ENCODE assay signal across 22 cellular contexts in the genomic region with DNA sequence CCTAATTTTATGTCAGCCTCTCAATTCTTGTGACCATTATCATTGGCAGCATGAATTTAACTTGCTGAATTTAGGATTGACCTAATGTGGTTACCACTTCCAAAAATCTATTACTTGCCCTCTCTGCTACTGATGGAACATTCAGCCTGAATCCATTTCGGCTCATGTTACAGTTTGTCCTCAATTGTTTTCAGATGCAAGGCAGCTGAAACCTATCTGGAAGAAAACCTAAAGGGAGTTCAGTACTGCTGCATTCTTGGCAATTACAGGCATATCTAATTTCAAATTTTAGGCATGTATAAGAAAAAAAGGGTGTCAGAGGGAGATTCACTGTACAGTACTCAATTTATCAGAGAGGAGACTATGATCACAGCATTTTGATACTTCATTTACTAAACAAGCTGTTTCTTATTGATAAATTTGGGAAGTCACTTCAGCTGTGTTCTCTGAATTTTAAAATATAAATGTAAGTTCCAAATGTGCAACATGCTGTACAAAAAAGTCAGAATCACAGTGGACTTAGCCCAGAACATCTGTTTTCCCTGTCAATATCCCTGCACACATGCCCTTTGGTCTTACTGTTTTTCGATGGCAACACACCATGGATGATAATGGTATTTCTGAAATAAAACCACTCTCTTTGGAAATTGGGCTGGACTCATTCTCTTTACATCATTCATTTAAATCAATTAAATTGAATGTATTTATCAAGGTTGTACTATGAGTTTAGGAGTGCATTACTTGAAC.
A peak's percentile ranks its signal among the peaks of the same experiment; 100 is the strongest.
DNase-seq lines count a peak whose midpoint lies in the region; FAIRE-seq and TF ChIP-seq lines count a peak whose summit lies in the region.
"Had no signal": no experiment of that assay in that cellular context is flagged by ENCODE, and none has a peak within 500 bp of the region (broad histone marks: within the 10 kb centered on the region; RNA-seq: fewer than 3 reads in every experiment).

No MANE protein-coding gene starts in this region.

- no peak overlapping the region for H2BK20ac ChIP-seq in H1 (ENCODE audit: low read length)

- TF ChIP-seq RAD21 in H1 (IDR thresholded peaks at IDR 0.05 in 1 of 2, conservative IDR thresholded peaks at IDR 0.05 in 1 of 2; ENCODE audit: low read depth in 2 of 2, low read length in 2 of 2): no peak

- H4K5ac ChIP-seq in H1 (ENCODE audit: insufficient read length, low read depth, low read length): no peak overlapping the region

- CTCF ChIA-PET in H1 (lab: Charles Lee; ENCODE audit: partially characterized antibody): no interaction called here

- H3K27ac ChIP-seq in H1 (ENCODE audit: low read depth, low read length): no peak overlapping the region
- H3K27ac ChIP-seq: gastrocnemius medialis, KMS-11, thoracic aorta had no signal

- H3K23me2 ChIP-seq in H1 (ENCODE audit: low read depth, low read length): no peaks in the 10 kb centered on the region

- H4K20me1 ChIP-seq in H1 (replicated peaks in 1 of 2; ENCODE audit: control insufficient read depth in 1 of 2, insufficient read depth in 2 of 2, low read length in 2 of 2): no peaks in the 10 kb centered on the region

- no peak overlapping the region for H3K9ac ChIP-seq in H1 (replicated peaks in 1 of 4; ENCODE audit: extremely low read depth in 1 of 4, low read depth in 3 of 4, low read length in 3 of 4)
- H3K9ac ChIP-seq: KMS-11 had no signal

- DNase-seq in GM03348 (ENCODE audit: low spot score): peak; percentile 9
- DNase-seq in NCI-H128 (lab: John Stamatoyannopoulos, UW; ENCODE audit: unreplicated experiment): peak; percentile 6
- no peak for DNase-seq in H1 (ENCODE audit: low read depth in 1 of 2, low spot score in 2 of 2)
- peak; percentile 59 for DNase-seq in left kidney (ENCODE audit: low read depth, low spot score)
- no peak for DNase-seq in COLO829 (ENCODE audit: low spot score)
- DNase-seq in NCI-H1048 (lab: John Stamatoyannopoulos, UW): no peak
- no peak for DNase-seq in cerebellar cortex (ENCODE audit: low spot score)
- DNase-seq in glomerular visceral epithelial cell (ENCODE audit: extremely low spot score): no peak
- DNase-seq: activated CD4-positive, alpha-beta T cell treated with anti-CD3 and anti-CD28 coated beads, Interleukin-2, amount 10 ng/mL, durations not matched to agents 24 days and 14 days; activated CD8-positive, alpha-beta memory T cell treated with anti-CD3 and anti-CD28 coated beads, Interleukin-2, amount 50 U/mL, for 4 hours; activated naive CD8-positive, alpha-beta T cell treated with anti-CD3 and anti-CD28 coated beads, Interleukin-2, amount 50 U/mL, for 24 hours; cortex of kidney; gastrocnemius medialis; left cardiac atrium; midbrain; NCI-H187 treated with DMSO at 0.1 percent for 48 hours; NCI-H524 treated with DMSO at 0.1 percent for 48 hours; nephron progenitor cell; posterior cingulate gyrus; SHP77 treated with DMSO at 0.1 percent for 48 hours had no signal

- H2BK15ac ChIP-seq in H1 (ENCODE audit: low read length): no peak overlapping the region

- H3K4me2 ChIP-seq in H1 (ENCODE audit: insufficient read depth in 1 of 2, low read depth in 2 of 2, low read length in 2 of 2): no peak overlapping the region
- H3K4me2 ChIP-seq: KMS-11 had no signal

- peaks cover 0 to 4% (median 2%) of the 10 kb centered on the region in 4 experiments; a peak in 2 of 7 replicates for H3K4me1 ChIP-seq in H1 (replicated peaks in 1 of 4; ENCODE audit: control insufficient read depth in 3 of 4, insufficient read depth in 4 of 4, low read length in 3 of 4)
- H3K4me1 ChIP-seq: gastrocnemius medialis had no signal

- WGBS in H1 (ENCODE audit: extremely low coverage in 1 of 2, insufficient coverage in 1 of 2, insufficient read length in 1 of 2, insufficient replicate concordance in 2 of 2, low coverage in 1 of 2, low lambda C conversion rate in 2 of 2, missing lambda C conversion rate in 1 of 2), 2 experiments: 94% methylated on average over 2 of the region's 2 CpGs; no CpG with 5 or more reads in 1 of the 2 experiments

- POLR2A ChIA-PET in H1 (lab: Charles Lee; ENCODE audit: partially characterized antibody): no interaction called here

- no peak overlapping the region for H3K4ac ChIP-seq in H1 (replicated peaks; ENCODE audit: insufficient read length, low read depth, low read length)

- no peak for TF ChIP-seq CTCF in H1 (IDR thresholded peaks at IDR 0.05; ENCODE audit: control extremely low read depth in 1 of 3, insufficient read depth in 1 of 3, low read depth in 1 of 3, low read length in 3 of 3)

- H3K9me3 ChIP-seq in H1 (ENCODE audit: insufficient read depth in 2 of 2, low read depth in 1 of 2, low read length in 1 of 2): no peaks in the 10 kb centered on the region
- H3K9me3 ChIP-seq: gastrocnemius medialis, thoracic aorta had no signal

- peak overlapping the region; percentile 33; the same call in 1 of the 2 replicates for H2AFZ ChIP-seq in H1 (ENCODE audit: low read length)

- no peak overlapping the region for H3K18ac ChIP-seq in H1 (ENCODE audit: extremely low read depth, low read length)

- no peak overlapping the region for H3K4me3 ChIP-seq in H1 (ENCODE audit: extremely low read depth in 1 of 4, insufficient read depth in 2 of 4, low read depth in 3 of 4, low read length in 4 of 4)
- H3K4me3 ChIP-seq: gastrocnemius medialis, thoracic aorta had no signal

- H2BK120ac ChIP-seq in H1 (replicated peaks; ENCODE audit: low read depth, low read length): no peak overlapping the region

- H3K23ac ChIP-seq in H1 (ENCODE audit: insufficient read length): no peak overlapping the region

- H3K79me2 ChIP-seq in H1 (ENCODE audit: control insufficient read depth in 1 of 2, insufficient read depth in 2 of 2, low read length in 2 of 2): no peaks in the 10 kb centered on the region

- no peak overlapping the region for H2BK5ac ChIP-seq in H1 (ENCODE audit: low read depth, low read length)

- no peak for FAIRE-seq in H1 (lab: Jason Lieb, UNC)

- no peak overlapping the region for H3K14ac ChIP-seq in H1 (ENCODE audit: insufficient read length)

- H3K27me3 ChIP-seq in H1 (replicated peaks in 1 of 4; ENCODE audit: control insufficient read depth in 3 of 4, extremely low read depth in 1 of 4, insufficient read depth in 3 of 4, low read length in 3 of 4): no peaks in the 10 kb centered on the region
- H3K27me3 ChIP-seq: gastrocnemius medialis had no signal

- no peak overlapping the region for H4K8ac ChIP-seq in H1 (ENCODE audit: extremely low read depth, insufficient read depth, low read length)

- no peak overlapping the region for H2BK12ac ChIP-seq in H1 (ENCODE audit: low read depth, low read length)

- H4K91ac ChIP-seq in H1 (replicated peaks; ENCODE audit: insufficient read length, low read length): no peak overlapping the region

- no peak overlapping the region for H2AK5ac ChIP-seq in H1 (ENCODE audit: low read depth, low read length)

- TF ChIP-seq POLR2A in H1 (IDR thresholded peaks at IDR 0.05; ENCODE audit: control extremely low read depth in 1 of 2, low read depth in 2 of 2, low read length in 2 of 2): no peak

- H3K56ac ChIP-seq in H1 (replicated peaks; ENCODE audit: insufficient read length, low read depth, low read length): no peak overlapping the region

- no peak for TF ChIP-seq EP300 in H1 (IDR thresholded peaks at IDR 0.05; ENCODE audit: borderline replicate concordance in 1 of 2, low read depth in 2 of 2, low read length in 2 of 2)

- no peaks in the 10 kb centered on the region for H3K79me1 ChIP-seq in H1 (ENCODE audit: low read depth, low read length)

- no peaks in the 10 kb centered on the region for H3K36me3 ChIP-seq in H1 (ENCODE audit: control insufficient read depth in 2 of 4, insufficient read depth in 4 of 4, low read length in 3 of 4)
- H3K36me3 ChIP-seq: gastrocnemius medialis, thoracic aorta had no signal

TF ChIP-seq in H1, 55 proteins besides CTCF, POLR2A, EP300 and RAD21:
- no peak for TF ChIP-seq NANOG (IDR thresholded peaks at IDR 0.05; ENCODE audit: insufficient read depth, low read depth, low read length, poor library complexity, severe bottlenecking)
- no peak for TF ChIP-seq SP2 (IDR thresholded peaks at IDR 0.05; ENCODE audit: low read length)
- no peak for TF ChIP-seq PHF8 (conservative IDR thresholded peaks at IDR 0.05; ENCODE audit: low read depth, low read length)
- TF ChIP-seq KDM1A (IDR thresholded peaks at IDR 0.05; ENCODE audit: borderline replicate concordance, low read length): no peak
- TF ChIP-seq SIX5 (IDR thresholded peaks at IDR 0.05; ENCODE audit: low read depth, low read length): no peak
- TF ChIP-seq HDAC2 (IDR thresholded peaks at IDR 0.05; ENCODE audit: borderline replicate concordance in 1 of 2, low read depth in 2 of 2, low read length in 2 of 2): no peak
- TF ChIP-seq TCF12 (IDR thresholded peaks at IDR 0.05; ENCODE audit: low read depth, low read length): no peak
- TF ChIP-seq TBP (IDR thresholded peaks at IDR 0.05; ENCODE audit: low read depth, low read length): no peak
TF ChIP-seq in H1: peak in this region for 0.

Comparison
In these comparisons a context has a peak if more than half of its experiments do, and no peak if none do; other contexts are left out.
1. DNase-seq: peak in GM03348 (single experiment), NCI-H128 (single experiment) and left kidney (single experiment); none in H1 (0 of 2), COLO829 (single experiment), NCI-H1048 (single experiment), cerebellar cortex (single experiment) and glomerular visceral epithelial cell (single experiment).